Comparison of ENCODE assay signal across 8 cellular contexts in the genomic region with DNA sequence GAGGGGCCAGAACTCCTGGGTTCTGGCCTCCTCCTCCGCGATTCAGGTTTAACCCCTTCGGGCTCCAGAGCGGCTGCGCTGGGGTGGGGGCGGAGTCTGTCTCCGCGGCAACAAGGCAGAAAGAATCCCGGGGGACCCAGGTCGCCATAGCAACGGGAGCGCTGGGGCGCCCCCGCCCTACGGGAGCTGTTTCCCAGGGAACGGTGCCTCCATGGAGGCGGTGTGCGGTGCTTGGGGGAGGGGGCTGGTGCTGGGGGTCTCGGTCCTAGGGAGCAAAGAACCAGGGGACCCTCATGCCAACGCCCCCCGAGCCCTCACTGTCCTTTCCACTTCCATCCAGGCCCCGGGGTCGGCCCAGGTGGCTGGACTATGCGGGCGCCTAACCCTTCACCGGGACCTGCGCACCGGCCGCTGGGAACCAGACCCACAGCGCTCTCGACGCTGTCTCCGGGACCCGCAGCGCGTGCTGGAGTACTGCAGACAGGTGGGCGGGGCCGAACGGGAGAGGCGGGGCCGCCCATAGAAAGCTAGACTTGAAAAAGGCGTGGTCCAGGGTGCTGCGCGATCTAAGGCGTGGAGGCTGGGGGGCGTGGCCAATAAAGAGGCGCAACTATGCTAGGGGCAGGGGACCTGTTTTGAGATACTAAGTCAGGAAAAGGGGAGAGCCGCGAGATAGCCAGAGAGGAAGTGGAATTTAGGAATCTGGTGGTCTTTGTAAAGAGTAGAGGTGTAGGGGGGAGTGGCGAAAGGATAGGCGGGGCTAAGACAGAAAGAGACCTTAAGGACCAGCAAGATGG. TPM values are rescaled to one million over a fixed set of nuclear protein-coding genes. Genes with fewer than 3 reads are reported as not detected.
A peak's percentile ranks its signal among the peaks of the same experiment; 100 is the strongest.
DNase-seq lines count a peak whose midpoint lies in the region; ATAC-seq and TF ChIP-seq lines count a peak whose summit lies in the region.

No MANE protein-coding gene starts in this region.

- H3K4me3 ChIP-seq in ACC112 (ENCODE audit: low read depth, low read length) (peak overlapping the region; percentile 79), hepatocyte (peak overlapping the region; percentile 45)

- no peaks in the 10 kb centered on the region for H4K20me1 ChIP-seq in hepatocyte (ENCODE audit: insufficient read depth, poor library complexity, severe bottlenecking)

- 3% methylated on average over 36 of the region's 51 CpGs for WGBS in hepatocyte (ENCODE audit: low lambda C conversion rate, missing lambda C conversion rate)

- H3K9me3 ChIP-seq in hepatocyte (ENCODE audit: low read depth): no peaks in the 10 kb centered on the region

- no peaks in the 10 kb centered on the region for H3K79me2 ChIP-seq in ACC112 (ENCODE audit: control insufficient read depth, insufficient read depth, low read length, unreplicated experiment)
- H3K79me2 ChIP-seq in hepatocyte: no peaks in the 10 kb centered on the region

- H3K27ac ChIP-seq in ACC112 (ENCODE audit: low read depth, low read length) (no peak overlapping the region), angular gyrus (ENCODE audit: low read depth, low read length) (peak overlapping the region; percentile 100), hepatocyte (no peak overlapping the region)

- peak overlapping the region; percentile 96 for H3K4me2 ChIP-seq in hepatocyte

- H2AFZ ChIP-seq in ACC112 (ENCODE audit: low read length, unreplicated experiment) (no peak overlapping the region), hepatocyte (no peak overlapping the region)

- H3K4me1 ChIP-seq in ACC112 (ENCODE audit: control insufficient read depth, insufficient read depth, low read length, unreplicated experiment) (peaks cover 6% of the 10 kb centered on the region), hepatocyte (ENCODE audit: insufficient read depth) (peaks cover 17% of the 10 kb centered on the region)

- intact Hi-C loops in sciatic nerve (cut with DNase I): no loop called here

- no peaks in the 10 kb centered on the region for H3K9me2 ChIP-seq in hepatocyte (replicated peaks; ENCODE audit: insufficient read depth)

- DNase-seq in NCI-H187 (lab: John Stamatoyannopoulos, UW) (peak; percentile 94 to 97), T-helper 22 cell (ENCODE audit: low read depth) (peak; percentile 69), hepatocyte (ENCODE audit: low spot score) (peak; percentile 92), sciatic nerve (ENCODE audit: low spot score) (peak; percentile 67)

- H3K27me3 ChIP-seq in ACC112 (ENCODE audit: insufficient read depth, low read length) (0 out of 2 replicates have a peak, but pooled peaks cover 7% of the 10 kb centered on the region), hepatocyte (peaks cover 12% of the 10 kb centered on the region)

- no peaks in the 10 kb centered on the region for H3K36me3 ChIP-seq in ACC112 (ENCODE audit: insufficient read depth, low read length)
- H3K36me3 ChIP-seq in hepatocyte (replicated peaks; ENCODE audit: insufficient read depth, low read depth): no peaks in the 10 kb centered on the region

- no peak for TF ChIP-seq CTCF in hepatocyte (IDR thresholded peaks at IDR 0.05; ENCODE audit: poor library complexity)

- ATAC-seq in GM21390 (IDR thresholded peaks at IDR 0.05; ENCODE audit: unreplicated experiment) (peak; percentile 69), sciatic nerve (peak; percentile 53), HG02938 (IDR thresholded peaks at IDR 0.05; ENCODE audit: unreplicated experiment) (no peak)

RNA-seq across cellular contexts. Expression of gene APLP1, which starts 1.2 kb away (rescaled TPM):
- total RNA-seq in hepatocyte (19.8 and 29.0 TPM in 2 replicates), sciatic nerve (14.1 TPM)
- 115 and 147 TPM in 2 replicates for polyA plus RNA-seq in hepatocyte

RNA-seq across cellular contexts. Expression of gene KIRREL2, which starts 12.8 kb away (rescaled TPM):
- total RNA-seq in hepatocyte (0.12 and 1.4 TPM in 2 replicates), sciatic nerve (0.13 TPM)
- 0.64 and 2.3 TPM in 2 replicates for polyA plus RNA-seq in hepatocyte

RNA-seq across cellular contexts. Expression of gene NPHS1, which starts 17.2 kb away (rescaled TPM):
- total RNA-seq in hepatocyte (0.30 and 0.36 TPM in 2 replicates), sciatic nerve (not detected)
- polyA plus RNA-seq in hepatocyte: 0.15 and 0.76 TPM in 2 replicates

RNA-seq across cellular contexts. Expression of gene NFKBID, which starts 30.8 kb away (rescaled TPM):
- total RNA-seq in hepatocyte: 2.7 and 3.9 TPM in 2 replicates
- polyA plus RNA-seq in hepatocyte: 7.3 and 10.8 TPM in 2 replicates
- 39.3 TPM for total RNA-seq in sciatic nerve

RNA-seq across cellular contexts. Expression of gene HCST, which starts 32.8 kb away (rescaled TPM):
- 0.97 and 1.4 TPM in 2 replicates for total RNA-seq in hepatocyte
- polyA plus RNA-seq in hepatocyte: 3.9 and 4.8 TPM in 2 replicates
- 14.3 TPM for total RNA-seq in sciatic nerve
